ENCODE assay signal across 1 cellular context in genomic region chr14:58171090-58171489, GRCh38.
TF ChIP-seq lines count a peak whose summit lies in the region.

No MANE protein-coding gene starts in this region.

TF ChIP-seq in GM12878, 131 proteins besides CTCF, POLR2A, EP300 and RAD21 (continued from another document):
- TF ChIP-seq BCLAF1 (IDR thresholded peaks at IDR 0.05) (no peak), TCF12 (IDR thresholded peaks at IDR 0.05; ENCODE audit: low read depth, low read length) (peak; percentile 37; the same call in 1 of the 2 replicates), REST (IDR thresholded peaks at IDR 0.05; ENCODE audit: low read depth, low read length) (0 out of 2 replicates have a peak, but pooled peaks have one; percentile 26), ZBTB40 (IDR thresholded peaks at IDR 0.05; ENCODE audit: borderline replicate concordance) (no peak)
